16 cellular contexts compared by ENCODE assay signal in the genomic region with DNA sequence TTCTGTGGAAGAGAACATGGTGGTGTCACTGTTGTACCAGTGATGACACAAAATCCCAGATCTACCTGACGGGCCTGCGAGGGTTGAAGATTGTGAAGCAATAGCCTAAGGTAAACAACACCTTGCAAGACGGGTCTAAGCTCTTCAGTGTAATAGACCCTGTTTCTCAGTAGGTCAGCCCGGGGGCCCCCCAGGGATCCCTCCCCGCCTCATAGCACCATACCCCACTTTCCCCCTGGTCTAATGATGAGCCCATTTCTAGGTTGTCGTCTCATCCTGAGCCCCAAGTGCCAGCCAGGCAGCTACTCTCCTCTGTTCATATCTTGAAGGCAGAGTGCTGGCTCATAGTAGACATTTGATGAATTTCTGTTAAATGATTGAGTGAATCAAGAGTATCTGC. TPM values are rescaled to one million over a fixed set of nuclear protein-coding genes. Genes with fewer than 3 reads are reported as not detected.
"Had no signal": no experiment of that assay in that cellular context is flagged by ENCODE, and none has a peak within 500 bp of the region (broad histone marks: within the 10 kb centered on the region; RNA-seq: fewer than 3 reads in every experiment).

No MANE protein-coding gene starts in this region.

- ATAC-seq: activated CD4-positive, alpha-beta T cell treated with anti-CD3 and anti-CD28 coated beads for 36 hours; body of pancreas had no signal

- H3K27ac ChIP-seq: epithelial cell of prostate, gastrocnemius medialis, WERI-Rb-1 had no signal

- H3K27me3 ChIP-seq: body of pancreas, uterus had no signal

- H3K4me3 ChIP-seq: body of pancreas, gastrocnemius medialis, heart right ventricle, skin epidermis, uterus had no signal

- DNase-seq: activated CD4-positive, alpha-beta T cell treated with anti-CD3 and anti-CD28 coated beads for 36 hours; activated gamma-delta T cell; central memory CD4-positive, alpha-beta T cell; cortex of kidney; effector CD8-positive, alpha-beta T cell; gastrocnemius medialis; heart right ventricle; kidney; left ventricle myocardium superior; T1000; WERI-Rb-1 had no signal

- FAIRE-seq: kidney had no signal

- H3K4me1 ChIP-seq: uterus had no signal

- H3K36me3 ChIP-seq: gastrocnemius medialis, uterus had no signal

- H3K9me3 ChIP-seq: body of pancreas, gastrocnemius medialis, heart right ventricle, uterus had no signal

RNA-seq across cellular contexts. Expression of gene RARRES2, which starts 15.5 kb away (rescaled TPM):
- total RNA-seq: activated CD4-positive, alpha-beta T cell treated with anti-CD3 and anti-CD28 coated beads for 36 hours; activated CD8-positive, alpha-beta memory T cell treated with anti-CD3 and anti-CD28 coated beads for 36 hours had no signal
